In genomic region chr7:134720091-134720935, GRCh38 we compare ENCODE assay signal across 13 cellular contexts. TPM values are rescaled to one million over a fixed set of nuclear protein-coding genes. Genes with fewer than 3 reads are reported as not detected.
A peak's percentile ranks its signal among the peaks of the same experiment; 100 is the strongest.
DNase-seq lines count a peak whose midpoint lies in the region; ATAC-seq and TF ChIP-seq lines count a peak whose summit lies in the region.
"Had no signal": no experiment of that assay in that cellular context is flagged by ENCODE, and none has a peak within 500 bp of the region (broad histone marks: within the 10 kb centered on the region; RNA-seq: fewer than 3 reads in every experiment).

No MANE protein-coding gene starts in this region.

- intact Hi-C loops in transverse colon (cut with DNase I; ENCODE audit: low total_unique reads), result no loop called here

- no peak for TF ChIP-seq CTCF in nephron progenitor cell (IDR thresholded peaks at IDR 0.05)
- no peak for TF ChIP-seq CTCF in transverse colon (IDR thresholded peaks at IDR 0.05)

- no peak for TF ChIP-seq POLR2A in transverse colon (IDR thresholded peaks at IDR 0.05)

- no peaks in the 10 kb centered on the region for H3K4me1 Mint-ChIP-seq in nephron progenitor cell
- no peaks in the 10 kb centered on the region for H3K4me1 Mint-ChIP-seq in stimulated activated memory B cell treated with anti-CD40 and anti-IgM and Interleukin-4, amounts not matched to agents 10 μg/mL and 1 μg/mL and 100 μg/mL, for 72 hours
- H3K4me1 Mint-ChIP-seq: natural killer cell had no signal

- DNase-seq in amniotic epithelial cell (ENCODE audit: low read depth) (peak; percentile 75), fibroblast of peridontal ligament (ENCODE audit: extremely low read depth) (peak; percentile 90), nephron progenitor cell (no peak), transverse colon (no peak), HK-2 (ENCODE audit: unreplicated experiment) (no peak), NCI-H345 (lab: John Stamatoyannopoulos, UW) (no peak)
- DNase-seq: activated CD8-positive, alpha-beta T cell treated with anti-CD3 and anti-CD28 coated beads for 36 hours; natural killer cell; NCI-H510A had no signal

- H3K9me3 ChIP-seq in transverse colon, result no peaks in the 10 kb centered on the region
- H3K9me3 ChIP-seq: SJCRH30 had no signal

- peak overlapping the region; percentile 62 for H3K27ac Mint-ChIP-seq in nephron progenitor cell
- no peak overlapping the region for H3K27ac Mint-ChIP-seq in stimulated activated memory B cell treated with anti-CD40 and anti-IgM and Interleukin-4, amounts not matched to agents 10 μg/mL and 1 μg/mL and 100 μg/mL, for 72 hours
- H3K27ac Mint-ChIP-seq: activated CD8-positive, alpha-beta T cell treated with anti-CD3 and anti-CD28 coated beads for 36 hours; natural killer cell had no signal

- H3K27me3 Mint-ChIP-seq in nephron progenitor cell (ENCODE audit: low read depth, poor library complexity), result no peaks in the 10 kb centered on the region
- H3K27me3 Mint-ChIP-seq in stimulated activated memory B cell treated with anti-CD40 and anti-IgM and Interleukin-4, amounts not matched to agents 10 μg/mL and 1 μg/mL and 100 μg/mL, for 72 hours, result peaks cover 9% of the 10 kb centered on the region
- H3K27me3 Mint-ChIP-seq: activated CD8-positive, alpha-beta T cell treated with anti-CD3 and anti-CD28 coated beads for 36 hours had no signal

- ATAC-seq in GM18511 (IDR thresholded peaks at IDR 0.05; ENCODE audit: unreplicated experiment), result no peak
- no peak for ATAC-seq in stimulated activated memory B cell treated with anti-CD40 and anti-IgM and Interleukin-4, amounts not matched to agents 10 μg/mL and 1 μg/mL and 100 μg/mL, for 72 hours
- ATAC-seq: activated CD8-positive, alpha-beta T cell treated with anti-CD3 and anti-CD28 coated beads for 36 hours; natural killer cell had no signal

- in situ Hi-C loops in transverse colon (cut with MboI; ENCODE audit: low pct_ligation_motif_present in 1 of 4, low pct_unique_long_range_greater_than_20kb in 1 of 4, low sequenced_read_pairs in 3 of 4), result no loop called here

- H3K4me1 ChIP-seq in transverse colon, result peaks cover 3 to 25% (median 12%) of the 10 kb centered on the region in 4 donors
- H3K4me1 ChIP-seq: SJCRH30 had no signal

- WGBS in transverse colon (ENCODE audit: low coverage in 1 of 2), 2 donors, result 39 to 40% methylated on average over 1 to 5 of the region's 5 CpGs

- no peaks in the 10 kb centered on the region for H3K27me3 ChIP-seq in transverse colon
- H3K27me3 ChIP-seq: SJCRH30 had no signal

- H3K27ac ChIP-seq in transverse colon, result peak overlapping the region; percentile 75 to 79 (median 77)
- H3K27ac ChIP-seq: KMS-11, SJCRH30 had no signal

- no peak overlapping the region for H3K4me3 ChIP-seq in transverse colon
- H3K4me3 ChIP-seq: SJCRH30 had no signal

- H3K4me3 Mint-ChIP-seq in nephron progenitor cell, result no peak overlapping the region
- no peak overlapping the region for H3K4me3 Mint-ChIP-seq in stimulated activated memory B cell treated with anti-CD40 and anti-IgM and Interleukin-4, amounts not matched to agents 10 μg/mL and 1 μg/mL and 100 μg/mL, for 72 hours
- H3K4me3 Mint-ChIP-seq: activated CD8-positive, alpha-beta T cell treated with anti-CD3 and anti-CD28 coated beads for 36 hours; natural killer cell had no signal

- H3K9me3 Mint-ChIP-seq in nephron progenitor cell, result no peaks in the 10 kb centered on the region
- no peaks in the 10 kb centered on the region for H3K9me3 Mint-ChIP-seq in stimulated activated memory B cell treated with anti-CD40 and anti-IgM and Interleukin-4, amounts not matched to agents 10 μg/mL and 1 μg/mL and 100 μg/mL, for 72 hours
- H3K9me3 Mint-ChIP-seq: activated CD8-positive, alpha-beta T cell treated with anti-CD3 and anti-CD28 coated beads for 36 hours; natural killer cell had no signal

- H3K36me3 Mint-ChIP-seq in nephron progenitor cell (ENCODE audit: low read depth), result no peaks in the 10 kb centered on the region
- no peaks in the 10 kb centered on the region for H3K36me3 Mint-ChIP-seq in stimulated activated memory B cell treated with anti-CD40 and anti-IgM and Interleukin-4, amounts not matched to agents 10 μg/mL and 1 μg/mL and 100 μg/mL, for 72 hours
- H3K36me3 Mint-ChIP-seq: natural killer cell had no signal

- no peaks in the 10 kb centered on the region for H3K36me3 ChIP-seq in transverse colon
- H3K36me3 ChIP-seq: SJCRH30 had no signal

- peak; percentile 89 for TF ChIP-seq EP300 in transverse colon (IDR thresholded peaks at IDR 0.05; ENCODE audit: low read depth)

RNA-seq across cellular contexts. Expression of gene CALD1, which starts 59.1 kb away (rescaled TPM):
- 100 to 1,000 TPM; 162 to 401 (median 226) TPM for total RNA-seq in transverse colon

Comparison
In these comparisons a context has a peak if more than half of its experiments do, and no peak if none do; other contexts are left out.
1. DNase-seq: peak in amniotic epithelial cell (single experiment) and fibroblast of peridontal ligament (single experiment); none in nephron progenitor cell (single experiment), transverse colon (single experiment), HK-2 (single experiment) and NCI-H345 (single experiment).